1 cellular context compared by ENCODE assay signal in the genomic region with DNA sequence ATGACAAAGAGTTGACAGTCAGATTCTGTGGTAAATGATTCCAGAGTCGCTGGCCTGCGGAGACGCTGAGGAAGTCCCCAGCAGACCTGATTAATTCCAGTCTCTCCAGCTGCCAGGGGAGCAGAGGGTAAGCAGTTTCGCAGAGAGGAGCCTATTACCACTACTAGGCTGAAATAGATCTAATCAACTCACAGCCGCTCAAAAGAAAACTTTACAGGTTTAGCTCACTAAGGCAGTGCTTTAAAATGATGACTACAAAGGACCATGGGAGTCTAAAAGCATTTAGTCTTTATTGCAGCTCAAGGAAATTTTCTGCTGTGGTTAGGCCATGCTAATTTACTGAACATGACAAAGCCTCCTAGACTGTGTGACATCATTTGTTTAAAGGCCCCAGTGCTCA.
A peak's percentile ranks its signal among the peaks of the same experiment; 100 is the strongest.
TF ChIP-seq lines count a peak whose summit lies in the region.

No MANE protein-coding gene starts in this region.

TF ChIP-seq in neural cell, 6 proteins besides CTCF, POLR2A, EP300 and RAD21 (continued from another document):
- no peak for TF ChIP-seq REST (IDR thresholded peaks at IDR 0.05; ENCODE audit: borderline replicate concordance)
- TF ChIP-seq POLR2AphosphoS5 (IDR thresholded peaks at IDR 0.05) = peak; percentile 60
- TF ChIP-seq TAF1 (IDR thresholded peaks at IDR 0.05; ENCODE audit: low read depth) = no peak
TF ChIP-seq in neural cell: peak in this region for 2.
